Comparison of ENCODE assay signal across 1 cellular context in the genomic region with DNA sequence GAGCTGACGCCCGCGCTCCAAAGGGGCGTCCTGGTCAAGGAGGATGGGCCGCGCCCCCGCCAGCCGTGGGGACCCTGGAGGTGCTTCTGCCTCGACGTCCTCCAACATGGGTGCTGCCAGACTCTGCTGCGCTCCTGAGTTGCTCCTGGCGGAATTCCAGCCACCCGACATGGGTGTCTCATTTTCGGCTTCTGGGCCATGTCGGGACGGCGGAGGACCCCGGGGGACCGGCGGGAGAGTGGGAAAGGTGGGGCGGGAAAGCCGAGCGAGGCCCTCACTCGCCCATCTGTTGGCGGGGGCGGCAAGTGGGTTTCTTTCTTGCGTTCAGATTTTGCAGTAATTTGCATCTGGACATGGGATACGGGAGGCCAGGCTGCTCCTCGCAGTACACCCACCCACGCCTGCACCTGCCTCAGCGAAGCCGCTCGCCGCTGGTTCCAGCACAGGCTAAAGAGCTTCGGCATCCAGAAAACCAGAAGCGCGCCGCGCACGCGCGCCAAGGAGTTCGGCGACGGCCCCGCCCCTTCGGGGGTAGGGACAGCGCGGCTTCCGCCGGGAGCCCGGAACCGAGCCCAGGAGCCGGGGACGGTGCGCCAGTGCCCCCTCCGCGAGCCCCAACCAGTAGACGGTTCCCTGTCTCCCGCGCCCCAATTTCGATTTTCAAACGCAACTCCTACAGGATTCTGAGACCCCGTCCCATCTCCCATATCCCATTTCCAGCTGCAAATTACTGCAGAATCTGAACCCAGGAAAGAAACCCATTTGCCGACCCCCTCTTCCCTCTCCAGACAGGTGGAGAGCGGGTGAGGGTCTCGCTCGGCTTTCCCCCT.
A peak's percentile ranks its signal among the peaks of the same experiment; 100 is the strongest.
TF ChIP-seq lines count a peak whose summit lies in the region.

A gene (plus strand): TSS at position 563 of the 830 bp plus-strand sequence. CDS start 320 bp downstream, outside the sequence.

TF ChIP-seq in H1, 55 proteins besides CTCF, POLR2A, EP300 and RAD21:
- TF ChIP-seq SUZ12 (IDR thresholded peaks at IDR 0.05; ENCODE audit: low read length) (no peak), TEAD4 (IDR thresholded peaks at IDR 0.05; ENCODE audit: low read depth, low read length) (no peak), EGR1 (IDR thresholded peaks at IDR 0.05; ENCODE audit: borderline replicate concordance, low read depth, low read length) (peak; percentile 54; the same call in 1 of the 2 replicates), SAP30 (IDR thresholded peaks at IDR 0.05; ENCODE audit: insufficient read depth, insufficient replicate concordance, low read length) (peak; percentile 44), YY1 (IDR thresholded peaks at IDR 0.05; ENCODE audit: low read depth, low read length) (0 out of 2 replicates have a peak, but pooled peaks have one; percentile 14), KDM5A (IDR thresholded peaks at IDR 0.05; ENCODE audit: low read length) (no peak), TAF1 (IDR thresholded peaks at IDR 0.05; ENCODE audit: low read depth, low read length) (peak; percentile 50; the same call in 1 of the 2 replicates), GABPA (IDR thresholded peaks at IDR 0.05; ENCODE audit: borderline replicate concordance, insufficient read depth, low read length) (peak; percentile 42; the same call in 1 of the 2 replicates), CHD2 (IDR thresholded peaks at IDR 0.05; ENCODE audit: low read length) (no peak), CREB1 (IDR thresholded peaks at IDR 0.05) (no peak), TBP (IDR thresholded peaks at IDR 0.05; ENCODE audit: low read depth, low read length) (0 out of 2 replicates have a peak, but pooled peaks have one; percentile 54), KDM4A (IDR thresholded peaks at IDR 0.05; ENCODE audit: low read depth, low read length, severe bottlenecking) (peak; percentile 71), SP4 (IDR thresholded peaks at IDR 0.05; ENCODE audit: low read length) (0 out of 2 replicates have a peak, but pooled peaks have one; percentile 45), FOSL1 (IDR thresholded peaks at IDR 0.05; ENCODE audit: insufficient read depth, low read depth, low read length) (no peak), SIN3A (conservative IDR thresholded peaks at IDR 0.05 in 1 of 2, IDR thresholded peaks at IDR 0.05 in 1 of 2; ENCODE audit: low read depth in 1 of 2, low read length in 2 of 2) (0 out of 4 replicates have a peak, but pooled peaks of 1 of the 2 experiments have one; percentile 8), HDAC2 (IDR thresholded peaks at IDR 0.05; ENCODE audit: borderline replicate concordance in 1 of 2, low read depth in 2 of 2, low read length in 2 of 2) (0 out of 4 replicates have a peak, but pooled peaks of 1 of the 2 experiments have one; percentile 36), ASH2L (IDR thresholded peaks at IDR 0.05; ENCODE audit: low read length) (peak; percentile 54), NRF1 (IDR thresholded peaks at IDR 0.05; ENCODE audit: low read depth, low read length) (peak; percentile 84), CEBPB (IDR thresholded peaks at IDR 0.05; ENCODE audit: low read depth, low read length) (no peak), PHF8 (conservative IDR thresholded peaks at IDR 0.05; ENCODE audit: low read depth, low read length) (peak; percentile 45; the same call in 1 of the 2 replicates), POLR2AphosphoS5 (IDR thresholded peaks at IDR 0.05; ENCODE audit: low read depth, low read length) (peak; percentile 63)
- TF ChIP-seq, protein P1, sequence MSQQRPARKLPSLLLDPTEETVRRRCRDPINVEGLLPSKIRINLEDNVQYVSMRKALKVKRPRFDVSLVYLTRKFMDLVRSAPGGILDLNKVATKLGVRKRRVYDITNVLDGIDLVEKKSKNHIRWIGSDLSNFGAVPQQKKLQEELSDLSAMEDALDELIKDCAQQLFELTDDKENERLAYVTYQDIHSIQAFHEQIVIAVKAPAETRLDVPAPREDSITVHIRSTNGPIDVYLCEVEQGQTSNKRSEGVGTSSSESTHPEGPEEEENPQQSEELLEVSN (IDR thresholded peaks at IDR 0.05), result peak; percentile 61
